ENCODE assay signal across 9 cellular contexts in the genomic region with DNA sequence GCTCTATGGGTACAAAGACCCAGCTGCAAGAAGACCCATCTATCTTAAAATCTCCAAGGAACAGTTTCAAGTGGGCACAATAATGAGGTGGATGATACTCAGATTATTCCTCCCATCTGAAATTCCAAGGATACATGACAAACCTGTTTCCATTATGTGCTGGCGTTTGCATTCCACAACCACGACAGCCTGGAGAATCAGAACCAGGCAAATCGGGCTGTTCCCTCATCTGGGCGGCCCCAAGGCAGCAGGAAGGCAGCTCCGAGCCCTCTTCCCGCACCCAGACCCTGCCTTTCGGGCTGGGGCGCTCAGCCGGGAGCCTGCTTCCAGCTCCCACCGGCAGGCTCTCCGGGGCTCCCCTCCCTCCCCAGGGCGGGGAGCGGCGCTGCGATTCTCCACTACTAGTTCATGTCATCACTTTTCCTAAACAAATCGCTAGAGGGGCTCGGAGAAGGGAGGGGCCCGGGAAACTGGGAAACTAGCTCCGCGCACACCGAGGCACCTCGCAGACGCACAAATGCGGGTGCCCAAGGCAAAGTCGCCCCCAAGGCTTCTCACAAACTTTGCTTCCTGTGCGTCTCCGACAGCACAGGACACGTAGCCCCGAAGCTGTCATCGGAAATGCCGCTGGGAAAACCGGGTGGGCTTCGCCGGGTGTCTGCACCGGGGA. TPM values are rescaled to one million over a fixed set of nuclear protein-coding genes. Genes with fewer than 3 reads are reported as not detected.
DNase-seq lines count a peak whose midpoint lies in the region; ATAC-seq and TF ChIP-seq lines count a peak whose summit lies in the region.
"Had no signal": no experiment of that assay in that cellular context is flagged by ENCODE, and none has a peak within 500 bp of the region (broad histone marks: within the 10 kb centered on the region; RNA-seq: fewer than 3 reads in every experiment).

A gene (minus strand): TSS at position 350 of the 670 bp plus-strand sequence. CDS start 197 bp downstream, at position 153.

- intact Hi-C loops in body of pancreas (cut with DNase I): no loop called here

- H3K27me3 ChIP-seq in BE2C (peaks cover 10% of the 10 kb centered on the region; the same call in 1 of the 2 replicates), body of pancreas (no peaks in the 10 kb centered on the region), iPS-15b (ENCODE audit: control insufficient read depth, insufficient read depth, low read length) (peaks cover 30% of the 10 kb centered on the region)

- H3K4me1 ChIP-seq in BE2C: no peaks in the 10 kb centered on the region
- H3K4me1 ChIP-seq in body of pancreas: peaks cover 38% of the 10 kb centered on the region
- peaks cover 2% of the 10 kb centered on the region for H3K4me1 ChIP-seq in iPS-15b (ENCODE audit: control insufficient read depth, insufficient read depth, low read length)

- H3K27ac ChIP-seq in body of pancreas: peak within 1 kb of the TSS in 3 of 4 donors; percentile 11 to 53 (median 34)

- ATAC-seq in GM19397 (IDR thresholded peaks at IDR 0.05; ENCODE audit: unreplicated experiment) (peak; percentile 11), body of pancreas (peak; percentile 19)
- ATAC-seq: K562 had no signal

- DNase-seq in BE2C: peak; percentile 42
- peak; percentile 25 for DNase-seq in NCI-H2029 treated with DMSO at 0.1 percent for 48 hours (lab: John Stamatoyannopoulos, UW)
- peak in 2 of 4 donors; percentile 12 to 37 for DNase-seq in body of pancreas
- no peak for DNase-seq in renal cortical epithelial cell (ENCODE audit: low read depth)
- DNase-seq in H4 (ENCODE audit: low spot score): no peak
- no peak for DNase-seq in DMS153 treated with DMSO at 0.1 percent for 48 hours (lab: John Stamatoyannopoulos, UW; ENCODE audit: unreplicated experiment)

- TF ChIP-seq CTCF in BE2C (IDR thresholded peaks at IDR 0.05; ENCODE audit: low read depth, low read length) (0 out of 2 replicates have a peak, but pooled peaks have one; percentile 1), body of pancreas (IDR thresholded peaks at IDR 0.05) (no peak)

- no peak for TF ChIP-seq POLR2A in body of pancreas (IDR thresholded peaks at IDR 0.05)

- peak within 1 kb of the TSS; percentile 54 for H3K9ac ChIP-seq in iPS-15b (ENCODE audit: low read depth, low read length)

- no peaks in the 10 kb centered on the region for H3K9me3 ChIP-seq in BE2C
- no peaks in the 10 kb centered on the region for H3K9me3 ChIP-seq in body of pancreas
- H3K9me3 ChIP-seq in iPS-15b (ENCODE audit: control insufficient read depth, insufficient read depth, low read length): no peaks in the 10 kb centered on the region

- no peaks in the 10 kb centered on the region for H3K36me3 ChIP-seq in BE2C
- no peaks in the 10 kb centered on the region for H3K36me3 ChIP-seq in body of pancreas (replicated peaks in 1 of 2; ENCODE audit: insufficient read depth in 1 of 2, low read depth in 2 of 2)
- no peaks in the 10 kb centered on the region for H3K36me3 ChIP-seq in iPS-15b (ENCODE audit: control insufficient read depth, insufficient read depth, low read length)

- H3K4me3 ChIP-seq in BE2C (ENCODE audit: low read depth, low read length) (peak within 1 kb of the TSS; percentile 82), body of pancreas (peak within 1 kb of the TSS; percentile 41 to 43), iPS-15b (ENCODE audit: low read depth, low read length) (peak within 1 kb of the TSS; percentile 62)
- H3K4me3 ChIP-seq: K562 had no signal

- WGBS in body of pancreas, 2 donors: 5 to 12% methylated on average over 9 to 35 of the region's 35 CpGs

RNA-seq across cellular contexts. Expression of the gene that starts here (rescaled TPM):
- 2.9 TPM for polyA plus RNA-seq in BE2C (2012; ENCODE audit: insufficient read depth, insufficient read length, low read depth)
- total RNA-seq in body of pancreas: 10 to 100 TPM; 14.8 to 20.2 TPM
- 106 and 155 TPM in 2 replicates for total RNA-seq in renal cortical epithelial cell
- 2.1 and 4.6 TPM in 2 replicates for total RNA-seq in H4 (2014; rRNA removed; shearing (Covaris generic))

Comparison
In these comparisons a context has a peak if more than half of its experiments do, and no peak if none do; other contexts are left out.
1. DNase-seq: peak in BE2C (single experiment) and NCI-H2029 treated with DMSO at 0.1 percent for 48 hours (single experiment); none in renal cortical epithelial cell (single experiment), H4 (single experiment) and DMS153 treated with DMSO at 0.1 percent for 48 hours (single experiment).
2. Peak in every context shown above with its lines, with median percentiles within 50 percentile points of each other: H3K4me3 ChIP-seq.